ENCODE assay signal across 9 cellular contexts in the genomic region with DNA sequence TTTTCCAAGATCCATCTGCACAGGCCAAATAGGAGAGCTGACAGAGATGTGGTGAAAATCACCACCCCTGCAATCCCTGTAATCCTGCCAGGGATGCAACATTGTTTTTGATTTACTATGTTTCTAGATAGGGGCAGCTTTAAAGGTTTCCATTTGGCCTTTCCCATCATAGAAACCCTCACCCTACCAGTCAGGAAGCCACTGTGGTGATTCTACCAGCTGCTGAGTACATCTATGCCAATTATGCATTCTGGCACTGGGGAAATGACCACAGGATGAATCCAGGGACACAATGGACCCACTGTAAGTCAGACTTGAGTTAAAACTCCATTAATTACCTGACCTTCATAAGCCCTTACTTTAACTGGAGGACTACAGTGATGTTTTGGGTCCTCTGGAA.
"Had no signal": no experiment of that assay in that cellular context is flagged by ENCODE, and none has a peak within 500 bp of the region (broad histone marks: within the 10 kb centered on the region; RNA-seq: fewer than 3 reads in every experiment).

No MANE protein-coding gene starts in this region.

- DNase-seq: effector memory CD8-positive, alpha-beta T cell; foreskin fibroblast; occipital lobe; right lobe of liver; stimulated activated CD4-positive, alpha-beta T cell treated with anti-CD3 and anti-CD28 coated beads, Interleukin-2, amount 100 ng/mL, for 24 hours; stimulated activated CD4-positive, alpha-beta T cell treated with anti-CD3 and anti-CD28 coated beads, Interleukin-4, amount 100 ng/mL, for 4 hours; stimulated activated naive B cell treated with anti-CD40 and anti-IgM and Interleukin-4, amounts not matched to agents 10 μg/mL and 1 μg/mL and 100 μg/mL, for 72 hours; stimulated activated naive CD8-positive, alpha-beta T cell treated with anti-CD3 and anti-CD28 coated beads, Interleukin-15, amount 100 ng/mL, for 72 hours; testis had no signal
